ENCODE assay signal across 13 cellular contexts in genomic region chr1:100075773-100076172, GRCh38. TPM values are rescaled to one million over a fixed set of nuclear protein-coding genes. Genes with fewer than 3 reads are reported as not detected.
DNase-seq lines count a peak whose midpoint lies in the region; ATAC-seq and TF ChIP-seq lines count a peak whose summit lies in the region.
"Had no signal": no experiment of that assay in that cellular context is flagged by ENCODE, and none has a peak within 500 bp of the region (broad histone marks: within the 10 kb centered on the region; RNA-seq: fewer than 3 reads in every experiment).

No MANE protein-coding gene starts in this region.

- peaks cover 6 to 38% (median 19%) of the 10 kb centered on the region in 4 donors for H3K4me1 ChIP-seq in stomach
- H3K4me1 ChIP-seq in Peyer's patch, result no peaks in the 10 kb centered on the region
- H3K4me1 ChIP-seq: A549, left lung had no signal

- 77 to 89% (median 80%) methylated on average over 3 of the region's 3 CpGs for WGBS in stomach, 5 donors

- intact Hi-C loops in stomach (cut with DNase I; ENCODE audit: low total_unique reads), result no loop called here

- TF ChIP-seq POLR2A in stomach (IDR thresholded peaks at IDR 0.05) (no peak), Peyer's patch (IDR thresholded peaks at IDR 0.05) (no peak)

- no peaks in the 10 kb centered on the region for H3K9me3 Mint-ChIP-seq in activated T-cell treated with anti-CD3 and anti-CD28 coated beads, Interleukin-2, amount 50 U/mL, for 24 hours
- no peaks in the 10 kb centered on the region for H3K9me3 Mint-ChIP-seq in IgD-negative memory B cell
- H3K9me3 Mint-ChIP-seq: activated B cell treated with CpG ODN at 0.5 μM for 24 hours had no signal

- H3K4me1 Mint-ChIP-seq in activated T-cell treated with anti-CD3 and anti-CD28 coated beads, Interleukin-2, amount 50 U/mL, for 24 hours (ENCODE audit: low read depth), result peaks cover 8% of the 10 kb centered on the region
- peaks cover 0 to 13% (median 9%) of the 10 kb centered on the region in 3 donors for H3K4me1 Mint-ChIP-seq in IgD-negative memory B cell

- DNase-seq in activated T-cell treated with anti-CD3 and anti-CD28 coated beads, Interleukin-2, amount 50 U/mL, for 24 hours, result no peak
- no peak for DNase-seq in activated T-cell treated with anti-CD3 and anti-CD28 coated beads for 4 hours
- no peak for DNase-seq in stomach
- no peak for DNase-seq in GM19240 (ENCODE audit: insufficient read length, low spot score)
- DNase-seq in Peyer's patch, result no peak
- DNase-seq in kidney tubule cell (ENCODE audit: low spot score), result no peak
- DNase-seq: activated B cell treated with CpG ODN at 0.5 μM for 24 hours, dorsolateral prefrontal cortex, left lung, NCI-H2029 had no signal

- H3K27ac Mint-ChIP-seq in activated T-cell treated with anti-CD3 and anti-CD28 coated beads, Interleukin-2, amount 50 U/mL, for 24 hours, result peak overlapping the region; percentile 69
- H3K27ac Mint-ChIP-seq in IgD-negative memory B cell, result peak overlapping the region; percentile 19 to 84 (median 23)
- H3K27ac Mint-ChIP-seq: activated B cell treated with CpG ODN at 0.5 μM for 24 hours had no signal

- no peak for TF ChIP-seq CTCF in stomach (IDR thresholded peaks at IDR 0.05)
- TF ChIP-seq CTCF in Peyer's patch (IDR thresholded peaks at IDR 0.05), result no peak

- no peak overlapping the region for H3K4me3 Mint-ChIP-seq in activated T-cell treated with anti-CD3 and anti-CD28 coated beads, Interleukin-2, amount 50 U/mL, for 24 hours
- H3K4me3 Mint-ChIP-seq in IgD-negative memory B cell, result no peak overlapping the region
- H3K4me3 Mint-ChIP-seq: activated B cell treated with CpG ODN at 0.5 μM for 24 hours had no signal

- H3K9me3 ChIP-seq in stomach (no peaks in the 10 kb centered on the region), Peyer's patch (no peaks in the 10 kb centered on the region)
- H3K9me3 ChIP-seq: A549, left lung had no signal

- no peaks in the 10 kb centered on the region for H3K27me3 ChIP-seq in stomach
- H3K27me3 ChIP-seq in Peyer's patch, result no peaks in the 10 kb centered on the region
- H3K27me3 ChIP-seq: dorsolateral prefrontal cortex, left lung had no signal

- peak; percentile 42 for ATAC-seq in HG02571 (IDR thresholded peaks at IDR 0.05; ENCODE audit: unreplicated experiment)
- ATAC-seq: A549, left lung had no signal

- TF ChIP-seq EP300 in stomach (IDR thresholded peaks at IDR 0.05), result no peak

- H3K4me3 ChIP-seq in stomach (no peak overlapping the region), Peyer's patch (no peak overlapping the region)
- H3K4me3 ChIP-seq: A549, dorsolateral prefrontal cortex, left lung had no signal

- peaks cover 94% of the 10 kb centered on the region for H3K36me3 Mint-ChIP-seq in activated T-cell treated with anti-CD3 and anti-CD28 coated beads, Interleukin-2, amount 50 U/mL, for 24 hours (ENCODE audit: low read depth)
- H3K36me3 Mint-ChIP-seq in IgD-negative memory B cell, result peaks cover 6% of the 10 kb centered on the region

- peak overlapping the region in 3 of 5 donors; percentile 12 to 55 (median 25) for H3K27ac ChIP-seq in stomach
- H3K27ac ChIP-seq in Peyer's patch, result no peak overlapping the region
- H3K27ac ChIP-seq: A549, left lung had no signal

- peaks cover 3 to 79% (median 74%) of the 10 kb centered on the region in 4 donors for H3K36me3 ChIP-seq in stomach
- H3K36me3 ChIP-seq in Peyer's patch, result peaks cover 0 to 76% (median 0%) of the 10 kb centered on the region in 3 donors

- no peaks in the 10 kb centered on the region for H3K27me3 Mint-ChIP-seq in activated T-cell treated with anti-CD3 and anti-CD28 coated beads, Interleukin-2, amount 50 U/mL, for 24 hours
- no peaks in the 10 kb centered on the region for H3K27me3 Mint-ChIP-seq in IgD-negative memory B cell
- H3K27me3 Mint-ChIP-seq: activated B cell treated with CpG ODN at 0.5 μM for 24 hours had no signal

RNA-seq across cellular contexts. Expression of gene SASS6, which starts 57.0 kb away (rescaled TPM):
- 3.6 TPM for polyA plus RNA-seq in IgD-negative memory B cell
- 1 to 10 TPM; 2.3 to 6.1 (median 4.7) TPM for total RNA-seq in stomach
- 1 to 10 TPM in 2 of 3 donors, under 1 TPM in 1; 0.87 to 2.0 (median 1.7) TPM for polyA plus RNA-seq in stomach
- total RNA-seq in Peyer's patch, result 10 to 100 TPM in 1 of 4 donors, 1 to 10 TPM in 3; 2.9 to 14.0 (median 3.7) TPM

RNA-seq across cellular contexts. Expression of gene TRMT13, which starts 57.2 kb away (rescaled TPM):
- polyA plus RNA-seq in IgD-negative memory B cell (11.9 TPM), stomach (10 to 100 TPM in 1 of 3 donors, 1 to 10 TPM in 2; 5.1 to 11.5 (median 6.0) TPM)
- total RNA-seq in stomach (10 to 100 TPM in 2 of 5 donors, 1 to 10 TPM in 3; 2.7 to 42.0 (median 5.5) TPM), Peyer's patch (10 to 100 TPM; 16.8 to 65.2 (median 34.6) TPM)

Comparison
In these comparisons a context has a peak if more than half of its experiments do, and no peak if none do; other contexts are left out.
1. H3K27ac ChIP-seq: peak in stomach (3 of 5); none in Peyer's patch (0 of 4).